ENCODE assay signal across 28 cellular contexts in the genomic region with DNA sequence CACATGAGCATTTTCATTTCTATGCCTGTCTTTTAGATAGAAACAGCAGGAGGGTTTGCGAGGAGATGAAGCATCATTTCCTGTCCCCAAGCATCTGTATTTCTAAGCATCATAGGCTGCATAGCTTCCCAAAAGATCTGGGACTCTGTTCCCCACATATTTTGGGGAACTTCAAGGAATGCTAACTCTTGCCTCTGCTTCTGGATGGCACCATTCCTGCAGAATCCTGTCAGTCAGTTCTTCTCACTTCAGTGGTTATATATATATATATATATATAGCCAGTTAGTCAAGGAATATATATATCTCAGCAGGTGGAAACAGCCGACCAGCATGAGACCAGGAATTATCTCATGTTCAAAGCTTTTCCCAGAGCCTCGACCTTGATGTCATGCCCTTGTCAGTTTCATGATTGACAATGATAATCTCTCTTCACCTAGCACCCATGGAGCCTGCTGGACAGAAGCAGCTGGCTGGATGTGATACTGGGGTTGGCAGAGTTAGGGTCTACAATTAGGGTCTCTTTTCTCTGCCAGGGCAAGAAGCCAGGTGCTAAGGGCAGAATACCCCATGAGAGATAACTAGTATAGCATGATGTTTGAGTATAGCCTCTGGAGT. TPM values are rescaled to one million over a fixed set of nuclear protein-coding genes. Genes with fewer than 3 reads are reported as not detected.
DNase-seq lines count a peak whose midpoint lies in the region; ATAC-seq and TF ChIP-seq lines count a peak whose summit lies in the region.
"Had no signal": no experiment of that assay in that cellular context is flagged by ENCODE, and none has a peak within 500 bp of the region (broad histone marks: within the 10 kb centered on the region; RNA-seq: fewer than 3 reads in every experiment).

No MANE protein-coding gene starts in this region.

- DNase-seq in natural killer cell = no peak
- no peak for DNase-seq in natural killer cell treated with Interleukin-12 subunit alpha and Interleukin-12 subunit beta and Interleukin-15 and Interleukin-18, amount 100 ng/mL, for 72 hours (ENCODE audit: low spot score)
- no peak for DNase-seq in stimulated activated CD4-positive, alpha-beta T cell treated with anti-CD3 and anti-CD28 coated beads, Interleukin-4, amount 100 ng/mL, for 1 hour
- DNase-seq in NCI-H1694 treated with DMSO at 0.1 percent for 48 hours (lab: John Stamatoyannopoulos, UW) = no peak
- no peak for DNase-seq in SK-N-DZ (ENCODE audit: low spot score)
- DNase-seq: activated CD4-positive, alpha-beta T cell treated with anti-CD3 and anti-CD28 coated beads for 4 hours; activated CD8-positive, alpha-beta memory T cell treated with anti-CD3 and anti-CD28 coated beads for 24 hours; activated T-cell treated with anti-CD3 and anti-CD28 coated beads, Interleukin-2, amount 50 U/mL, for 1 hour; adrenal gland; brain microvascular endothelial cell; C1 segment of cervical spinal cord; effector memory CD8-positive, alpha-beta T cell; mammary epithelial cell; NCI-H1436 treated with DMSO at 0.1 percent for 48 hours; NCI-H2171 treated with DMSO at 0.1 percent for 48 hours; NCI-H524 treated with DMSO at 0.1 percent for 48 hours; pancreas; right lobe of liver; RPMI8226; SK-N-SH; T-helper 17 cell had no signal

- no peak for ATAC-seq in natural killer cell
- no peak for ATAC-seq in natural killer cell treated with Interleukin-12 subunit alpha and Interleukin-12 subunit beta and Interleukin-15 and Interleukin-18, amount 100 ng/mL, for 72 hours
- ATAC-seq: effector memory CD8-positive, alpha-beta T cell; pancreas; right lobe of liver; T-helper 17 cell had no signal

- H3K4me1 ChIP-seq in endocrine pancreas (ENCODE audit: control insufficient read depth, insufficient read depth, low read length) = peaks cover 8% of the 10 kb centered on the region
- peaks cover 20 to 39% (median 38%) of the 10 kb centered on the region in 3 donors for H3K4me1 ChIP-seq in skeletal muscle tissue (ENCODE audit: control insufficient read depth in 3 of 3, insufficient read depth in 3 of 3, low read length in 3 of 3)

- no peak for TF ChIP-seq CTCF in natural killer cell (IDR thresholded peaks at IDR 0.05)

- H3K27me3 Mint-ChIP-seq in natural killer cell (ENCODE audit: low read depth in 2 of 2) = no peaks in the 10 kb centered on the region
- H3K27me3 Mint-ChIP-seq in natural killer cell treated with Interleukin-12 subunit alpha and Interleukin-12 subunit beta and Interleukin-15 and Interleukin-18, amount 100 ng/mL, for 72 hours = no peaks in the 10 kb centered on the region
- H3K27me3 Mint-ChIP-seq: T-helper 17 cell had no signal

- H3K9ac ChIP-seq in endocrine pancreas (ENCODE audit: control insufficient read depth, insufficient read depth, low read length) (peak overlapping the region; percentile 77), skeletal muscle tissue (ENCODE audit: low read depth in 1 of 3, low read length in 3 of 3) (peak overlapping the region in 2 of 3 donors; percentile 54 to 70)
- H3K9ac ChIP-seq: KMS-11, SK-N-SH had no signal

- no peaks in the 10 kb centered on the region for H3K36me3 Mint-ChIP-seq in natural killer cell
- no peaks in the 10 kb centered on the region for H3K36me3 Mint-ChIP-seq in natural killer cell treated with Interleukin-12 subunit alpha and Interleukin-12 subunit beta and Interleukin-15 and Interleukin-18, amount 100 ng/mL, for 72 hours

- intact Hi-C loops in natural killer cell (cut with micrococcal nuclease) = no loop called here

- peak overlapping the region; percentile 94 for H3K27ac ChIP-seq in skeletal muscle tissue (ENCODE audit: low read depth, low read length)
- H3K27ac ChIP-seq: adrenal gland, brain microvascular endothelial cell, KMS-11, right lobe of liver had no signal

- H3K27me3 ChIP-seq in endocrine pancreas (ENCODE audit: control insufficient read depth, insufficient read depth, low read length) (no peaks in the 10 kb centered on the region), skeletal muscle tissue (ENCODE audit: control insufficient read depth in 3 of 3, insufficient read depth in 3 of 3, low read length in 3 of 3) (no peaks in the 10 kb centered on the region)
- H3K27me3 ChIP-seq: adrenal gland, brain microvascular endothelial cell, esophagus muscularis mucosa, pancreas, right lobe of liver had no signal

- H3K9me3 ChIP-seq in endocrine pancreas (ENCODE audit: control insufficient read depth, low read length) (no peaks in the 10 kb centered on the region), skeletal muscle tissue (ENCODE audit: control insufficient read depth in 3 of 3, low read length in 3 of 3) (no peaks in the 10 kb centered on the region)
- H3K9me3 ChIP-seq: adrenal gland, esophagus muscularis mucosa, pancreas, right lobe of liver, SK-N-SH had no signal

- peaks cover 24 to 28% of the 10 kb centered on the region in 2 donors for H3K4me1 Mint-ChIP-seq in natural killer cell
- H3K4me1 Mint-ChIP-seq in natural killer cell treated with Interleukin-12 subunit alpha and Interleukin-12 subunit beta and Interleukin-15 and Interleukin-18, amount 100 ng/mL, for 72 hours (ENCODE audit: low read depth in 2 of 2) = peaks cover 19 to 23% of the 10 kb centered on the region in 2 donors

- peaks cover 2% of the 10 kb centered on the region for H3K36me3 ChIP-seq in endocrine pancreas (ENCODE audit: control insufficient read depth, insufficient read depth, low read length)
- H3K36me3 ChIP-seq in skeletal muscle tissue (ENCODE audit: control insufficient read depth in 3 of 3, insufficient read depth in 3 of 3, low read length in 3 of 3) = peaks cover 0 to 5% (median 0%) of the 10 kb centered on the region in 3 donors
- H3K36me3 ChIP-seq: adrenal gland, pancreas, right lobe of liver had no signal

- peak overlapping the region; percentile 33 for H3K4me3 Mint-ChIP-seq in natural killer cell
- no peak overlapping the region for H3K4me3 Mint-ChIP-seq in natural killer cell treated with Interleukin-12 subunit alpha and Interleukin-12 subunit beta and Interleukin-15 and Interleukin-18, amount 100 ng/mL, for 72 hours

- H3K27ac Mint-ChIP-seq in natural killer cell = peak overlapping the region in 1 of 2 donors; percentile 97
- no peak overlapping the region for H3K27ac Mint-ChIP-seq in natural killer cell treated with Interleukin-12 subunit alpha and Interleukin-12 subunit beta and Interleukin-15 and Interleukin-18, amount 100 ng/mL, for 72 hours
- H3K27ac Mint-ChIP-seq: effector memory CD8-positive, alpha-beta T cell had no signal

- H3K4me3 ChIP-seq in endocrine pancreas (ENCODE audit: control insufficient read depth, insufficient read depth, low read length) (peak overlapping the region; percentile 74), skeletal muscle tissue (ENCODE audit: low read length in 3 of 3) (no peak overlapping the region)
- H3K4me3 ChIP-seq: adrenal gland, esophagus muscularis mucosa, pancreas, right lobe of liver had no signal

- no peaks in the 10 kb centered on the region for H3K9me3 Mint-ChIP-seq in natural killer cell
- no peaks in the 10 kb centered on the region for H3K9me3 Mint-ChIP-seq in natural killer cell treated with Interleukin-12 subunit alpha and Interleukin-12 subunit beta and Interleukin-15 and Interleukin-18, amount 100 ng/mL, for 72 hours
- H3K9me3 Mint-ChIP-seq: effector memory CD8-positive, alpha-beta T cell had no signal

RNA-seq across cellular contexts. Expression of a gene that starts 2.4 kb away (rescaled TPM):
- total RNA-seq in natural killer cell (1 to 10 TPM; 5.3 to 8.5 (median 7.4) TPM), skeletal muscle tissue (3.7 TPM)
- 1 to 10 TPM; 1.3 to 2.7 TPM for total RNA-seq in natural killer cell treated with Interleukin-12 subunit alpha and Interleukin-12 subunit beta and Interleukin-15 and Interleukin-18, amount 100 ng/mL, for 72 hours
- 1.5 and 1.9 TPM in 2 replicates for polyA plus RNA-seq in SK-N-DZ (2014; cell fraction: cytosol; rRNA removed)
- 1.3 and 3.2 TPM in 2 replicates for polyA plus RNA-seq in SK-N-DZ (2014; cell fraction: nucleus; rRNA removed)

RNA-seq across cellular contexts. Expression of a gene that starts 4.5 kb away (rescaled TPM):
- total RNA-seq in natural killer cell (10 to 100 TPM; 20.6 to 22.8 (median 21.2) TPM), skeletal muscle tissue (13.0 TPM)
- 10 to 100 TPM in 1 of 2 donors, 1 to 10 TPM in 1; 8.1 to 10.5 TPM for total RNA-seq in natural killer cell treated with Interleukin-12 subunit alpha and Interleukin-12 subunit beta and Interleukin-15 and Interleukin-18, amount 100 ng/mL, for 72 hours
- 8.6 and 9.0 TPM in 2 replicates for polyA plus RNA-seq in SK-N-DZ (2014; cell fraction: cytosol; rRNA removed)
- 5.5 and 8.7 TPM in 2 replicates for polyA plus RNA-seq in SK-N-DZ (2014; cell fraction: nucleus; rRNA removed)

RNA-seq across cellular contexts. Expression of a gene that starts 22.9 kb away (rescaled TPM):
- total RNA-seq in natural killer cell (under 1 TPM; 0.21 to 0.39 (median 0.30) TPM), skeletal muscle tissue (not detected)
- total RNA-seq in natural killer cell treated with Interleukin-12 subunit alpha and Interleukin-12 subunit beta and Interleukin-15 and Interleukin-18, amount 100 ng/mL, for 72 hours = not detected
- not detected in 2 replicates for polyA plus RNA-seq in SK-N-DZ (2014; cell fraction: cytosol; rRNA removed)
- polyA plus RNA-seq in SK-N-DZ (2014; cell fraction: nucleus; rRNA removed) = not detected in 2 replicates
- total RNA-seq: frontal cortex had no signal

RNA-seq across cellular contexts. Expression of a gene that starts 33.2 kb away (rescaled TPM):
- total RNA-seq in natural killer cell = not detected
- under 1 TPM in 1 of 2 donors, not detected in 1; 0.38 TPM for total RNA-seq in natural killer cell treated with Interleukin-12 subunit alpha and Interleukin-12 subunit beta and Interleukin-15 and Interleukin-18, amount 100 ng/mL, for 72 hours
- not detected for total RNA-seq in skeletal muscle tissue
- not detected in 2 replicates for polyA plus RNA-seq in SK-N-DZ (2014; cell fraction: cytosol; rRNA removed)
- 0.07 TPM in 1 of 2 replicates, not detected in the other for polyA plus RNA-seq in SK-N-DZ (2014; cell fraction: nucleus; rRNA removed)
- total RNA-seq: frontal cortex, kidney epithelial cell, mammary epithelial cell had no signal
- polyA plus RNA-seq: mammary epithelial cell, SK-N-SH had no signal

RNA-seq across cellular contexts. Expression of a gene that starts 48.5 kb away (rescaled TPM):
- total RNA-seq in natural killer cell = not detected
- total RNA-seq in natural killer cell treated with Interleukin-12 subunit alpha and Interleukin-12 subunit beta and Interleukin-15 and Interleukin-18, amount 100 ng/mL, for 72 hours = not detected
- 0.52 TPM for total RNA-seq in skeletal muscle tissue
- not detected in 2 replicates for polyA plus RNA-seq in SK-N-DZ (2014; cell fraction: cytosol; rRNA removed)
- not detected in 2 replicates for polyA plus RNA-seq in SK-N-DZ (2014; cell fraction: nucleus; rRNA removed)
- total RNA-seq: Daoy, frontal cortex, kidney epithelial cell, mammary epithelial cell had no signal
- polyA plus RNA-seq: mammary epithelial cell, SK-N-SH had no signal
